ENCODE assay signal across 9 cellular contexts in the genomic region with DNA sequence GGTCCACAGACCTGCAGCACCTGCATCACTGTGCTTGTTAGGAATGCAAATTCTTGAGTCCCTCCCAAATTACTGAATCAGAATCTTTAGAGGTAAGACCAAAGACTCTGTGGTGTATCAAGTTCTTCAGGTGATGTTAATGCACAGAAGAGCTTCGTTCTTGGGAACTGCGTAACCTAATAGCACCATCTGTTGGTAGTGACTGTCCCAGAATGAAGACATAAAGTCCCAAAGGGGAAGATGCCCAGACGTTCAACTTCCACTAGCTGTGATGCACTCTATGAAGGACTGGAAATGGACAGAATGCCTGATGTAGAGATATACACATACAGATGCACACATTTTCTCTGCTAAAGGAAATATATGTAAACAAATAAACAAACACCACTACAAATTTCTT.
DNase-seq lines count a peak whose midpoint lies in the region; ATAC-seq and TF ChIP-seq lines count a peak whose summit lies in the region.
"Had no signal": no experiment of that assay in that cellular context is flagged by ENCODE, and none has a peak within 500 bp of the region (broad histone marks: within the 10 kb centered on the region; RNA-seq: fewer than 3 reads in every experiment).

No MANE protein-coding gene starts in this region.

- no peaks in the 10 kb centered on the region for H3K9me3 ChIP-seq in liver (ENCODE audit: control insufficient read depth in 4 of 4, low read length in 3 of 4)

- peak; percentile 67 for ATAC-seq in HG02623 (IDR thresholded peaks at IDR 0.05; ENCODE audit: unreplicated experiment)

- no peaks in the 10 kb centered on the region for H3K36me3 ChIP-seq in liver (ENCODE audit: control insufficient read depth in 4 of 4, insufficient read depth in 3 of 4, low read depth in 1 of 4, low read length in 3 of 4)
- H3K36me3 ChIP-seq: BLaER1 treated with 17β-estradiol and CSF1 and Interleukin-3, amounts not matched to agents 10 nM and 100 nM had no signal

- no peaks in the 10 kb centered on the region for H3K27me3 ChIP-seq in liver (ENCODE audit: control insufficient read depth in 4 of 4, insufficient read depth in 4 of 4, low read length in 3 of 4)
- H3K27me3 ChIP-seq: BLaER1 treated with 17β-estradiol and CSF1 and Interleukin-3, amounts not matched to agents 10 nM and 100 nM had no signal

- peaks cover 13% of the 10 kb centered on the region for H3K4me1 Mint-ChIP-seq in brain

- H3K4me1 ChIP-seq in liver (ENCODE audit: control insufficient read depth in 4 of 4, insufficient read depth in 4 of 4, low read length in 3 of 4) = no peaks in the 10 kb centered on the region

- peak; percentile 62 to 67 for TF ChIP-seq CTCF in brain (conservative IDR thresholded peaks at IDR 0.05)
- TF ChIP-seq CTCF in liver (IDR thresholded peaks at IDR 0.05; ENCODE audit: low read depth, low read length, missing input control) = peak; percentile 28

- TF ChIP-seq RAD21 in liver (IDR thresholded peaks at IDR 0.05) = peak; percentile 78

- no peaks in the 10 kb centered on the region for H3K9me3 Mint-ChIP-seq in brain

- 6% methylated on average over 3 of the region's 3 CpGs for WGBS in liver

- DNase-seq in NCI-H2107 treated with DMSO at 0.1 percent for 48 hours (lab: John Stamatoyannopoulos, UW; ENCODE audit: unreplicated experiment) (peak; percentile 11), NCI-H2107 (lab: John Stamatoyannopoulos, UW) (no peak), NCI-H1694 (lab: John Stamatoyannopoulos, UW) (peak; percentile 41), NCI-H2196 (lab: John Stamatoyannopoulos, UW; ENCODE audit: unreplicated experiment) (no peak)
- DNase-seq in stimulated activated CD4-positive, alpha-beta T cell treated with anti-CD3 and anti-CD28 coated beads, Interleukin-4, amount 100 ng/mL, for 1 hour = no peak

- H3K27ac ChIP-seq in liver (ENCODE audit: low read depth in 1 of 2, low read length in 2 of 2) = no peak overlapping the region
- H3K27ac ChIP-seq: BLaER1 treated with 17β-estradiol and CSF1 and Interleukin-3, amounts not matched to agents 10 nM and 100 nM had no signal

- H3K9ac ChIP-seq in liver (ENCODE audit: low read depth in 1 of 2, low read length in 2 of 2) = no peak overlapping the region
- H3K9ac ChIP-seq: BLaER1 treated with 17β-estradiol and CSF1 and Interleukin-3, amounts not matched to agents 10 nM and 100 nM had no signal

- peak overlapping the region in 2 of 5 experiments; percentile 40 to 68 for H3K27ac Mint-ChIP-seq in brain

- H3K27me3 Mint-ChIP-seq in brain = no peaks in the 10 kb centered on the region

- no peak overlapping the region for H3K4me3 ChIP-seq in liver (ENCODE audit: low read depth in 1 of 3, low read length in 3 of 3)
- H3K4me3 ChIP-seq: BLaER1 treated with 17β-estradiol and CSF1 and Interleukin-3, amounts not matched to agents 10 nM and 100 nM had no signal

- no peak overlapping the region for H3K4me3 Mint-ChIP-seq in brain

- H3K36me3 Mint-ChIP-seq in brain = no peaks in the 10 kb centered on the region

TF ChIP-seq in liver, 16 proteins besides CTCF, POLR2A, EP300 and RAD21:
- TF ChIP-seq REST (IDR thresholded peaks at IDR 0.05) = no peak
- no peak for TF ChIP-seq GABPA (IDR thresholded peaks at IDR 0.05 in 1 of 2, conservative IDR thresholded peaks at IDR 0.05 in 1 of 2)
- no peak for TF ChIP-seq HNF4A (conservative IDR thresholded peaks at IDR 0.05)
- TF ChIP-seq, protein P1, sequence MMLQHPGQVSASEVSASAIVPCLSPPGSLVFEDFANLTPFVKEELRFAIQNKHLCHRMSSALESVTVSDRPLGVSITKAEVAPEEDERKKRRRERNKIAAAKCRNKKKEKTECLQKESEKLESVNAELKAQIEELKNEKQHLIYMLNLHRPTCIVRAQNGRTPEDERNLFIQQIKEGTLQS (IDR thresholded peaks at IDR 0.05) = no peak
- TF ChIP-seq MAX (IDR thresholded peaks at IDR 0.05) = no peak

Comparison
In these comparisons a context has a peak if more than half of its experiments do, and no peak if none do; other contexts are left out.
1. DNase-seq: peak in NCI-H2107 treated with DMSO at 0.1 percent for 48 hours (single experiment) and NCI-H1694 (single experiment); none in NCI-H2107 (single experiment), NCI-H2196 (single experiment) and stimulated activated CD4-positive, alpha-beta T cell treated with anti-CD3 and anti-CD28 coated beads, Interleukin-4, amount 100 ng/mL, for 1 hour (single experiment).